ENCODE assay signal across 19 cellular contexts in genomic region chr9:79637180-79637925, GRCh38.
DNase-seq lines count a peak whose midpoint lies in the region; ATAC-seq, FAIRE-seq and TF ChIP-seq lines count a peak whose summit lies in the region.
"Had no signal": no experiment of that assay in that cellular context is flagged by ENCODE, and none has a peak within 500 bp of the region (broad histone marks: within the 10 kb centered on the region; RNA-seq: fewer than 3 reads in every experiment).

No MANE protein-coding gene starts in this region.

- H3K4me1 Mint-ChIP-seq in activated T-cell treated with anti-CD3 and anti-CD28 coated beads, Interleukin-2, amount 50 U/mL, for 24 hours (ENCODE audit: low read depth): peaks cover 71% of the 10 kb centered on the region
- peaks cover 57% of the 10 kb centered on the region for H3K4me1 Mint-ChIP-seq in stimulated activated effector memory CD8-positive, alpha-beta T cell treated with anti-CD3 and anti-CD28 coated beads, Interleukin-12 subunit alpha, Interleukin-12 subunit beta, amount 100 ng/mL, for 72 hours

- RAD21 ChIA-PET in GM12878 (lab: Charles Lee; ENCODE audit: unreplicated experiment): interaction anchor here (1.1 to 1.3 kb wide), 3 partner anchors 8 to 66 kb away, joined by 3 to 4 read pairs (median 3); partner anchors contain the start of gene TLE4

- DNase-seq in activated T-cell treated with anti-CD3 and anti-CD28 coated beads, Interleukin-2, amount 50 U/mL, for 24 hours: no peak
- no peak for DNase-seq in activated T-cell treated with anti-CD3 and anti-CD28 coated beads, Interleukin-2, amount 50 U/mL, for 48 hours
- DNase-seq in GM12878 (ENCODE audit: low read depth, low spot score) (no peak), AG08395 (ENCODE audit: low spot score) (no peak), NCI-H69 (lab: John Stamatoyannopoulos, UW) (no peak)
- DNase-seq in stimulated activated effector memory CD8-positive, alpha-beta T cell treated with anti-CD3 and anti-CD28 coated beads, Interleukin-12 subunit alpha, Interleukin-12 subunit beta, amount 100 ng/mL, for 72 hours (ENCODE audit: low spot score in 2 of 2): no peak
- DNase-seq: activated CD4-positive, alpha-beta T cell treated with anti-CD3 and anti-CD28 coated beads for 4 hours; aorta; CD8-positive, alpha-beta memory T cell; dorsolateral prefrontal cortex; lower lobe of right lung; NCI-H1048; NK-92 treated with Interleukin-12 subunit alpha and Interleukin-12 subunit beta, amount 100 ng/mL, for 24 hours; stimulated activated CD4-positive, alpha-beta T cell treated with anti-CD3 and anti-CD28 coated beads, Interleukin-4, amount 100 ng/mL, for 24 hours had no signal

- no peak overlapping the region for H3K27ac ChIP-seq in GM12878 (ENCODE audit: control insufficient read depth, insufficient read depth)
- H3K27ac ChIP-seq: A549, dorsolateral prefrontal cortex, lower lobe of right lung had no signal

- POLR2A ChIA-PET in GM12878 (lab: Charles Lee): interaction anchor here (0.5 to 1.5 kb wide), 3 partner anchors 13 to 65 kb away, joined by 3 read pairs; no protein-coding TSS in a partner anchor

- CTCF ChIA-PET in GM12878 (lab: Yijun Ruan, JAX): interaction anchor here (0.9 kb wide), 1 partner anchor 10 kb away, joined by 4 read pairs; no protein-coding TSS in a partner anchor

- in situ Hi-C loops in GM12878 (cut with MboI): no loop called here

- no peak overlapping the region for H3K4me3 ChIP-seq in GM12878
- H3K4me3 ChIP-seq: A549, dorsolateral prefrontal cortex, lower lobe of right lung had no signal

- no peaks in the 10 kb centered on the region for H3K9me3 ChIP-seq in GM12878 (replicated peaks; ENCODE audit: control insufficient read depth, insufficient read depth, low read length)
- H3K9me3 ChIP-seq: A549, lower lobe of right lung had no signal

- WGBS in GM12878 (ENCODE audit: insufficient coverage, insufficient replicate concordance, low lambda C conversion rate, missing lambda C conversion rate): 39% methylated on average over 2 of the region's 2 CpGs

- H2AFZ ChIP-seq in GM12878 (ENCODE audit: control insufficient read depth, low read depth, low read length): no peak overlapping the region

- peaks cover 0 to 5% of the 10 kb centered on the region in 2 experiments; a peak in 3 of 4 replicates for H3K36me3 ChIP-seq in GM12878 (ENCODE audit: control insufficient read depth in 2 of 2, insufficient read depth in 2 of 2, low read length in 1 of 2)
- H3K36me3 ChIP-seq: lower lobe of right lung had no signal

- intact Hi-C loops in GM12878 (cut with micrococcal nuclease; ENCODE audit: unreplicated experiment): no loop called here

- H4K20me1 ChIP-seq in GM12878 (ENCODE audit: control insufficient read depth, insufficient read depth): no peaks in the 10 kb centered on the region

- H3K27ac Mint-ChIP-seq in activated T-cell treated with anti-CD3 and anti-CD28 coated beads, Interleukin-2, amount 50 U/mL, for 24 hours: peak overlapping the region; percentile 24
- peak overlapping the region; percentile 43 for H3K27ac Mint-ChIP-seq in stimulated activated effector memory CD8-positive, alpha-beta T cell treated with anti-CD3 and anti-CD28 coated beads, Interleukin-12 subunit alpha, Interleukin-12 subunit beta, amount 100 ng/mL, for 72 hours

- H3K9me3 Mint-ChIP-seq in activated T-cell treated with anti-CD3 and anti-CD28 coated beads, Interleukin-2, amount 50 U/mL, for 24 hours: peaks cover 11% of the 10 kb centered on the region
- H3K9me3 Mint-ChIP-seq in stimulated activated effector memory CD8-positive, alpha-beta T cell treated with anti-CD3 and anti-CD28 coated beads, Interleukin-12 subunit alpha, Interleukin-12 subunit beta, amount 100 ng/mL, for 72 hours: no peaks in the 10 kb centered on the region

- ATAC-seq in HG03460 (IDR thresholded peaks at IDR 0.05; ENCODE audit: unreplicated experiment) (peak; percentile 74), GM12878 (peak; percentile 60), GM21576 (IDR thresholded peaks at IDR 0.05; ENCODE audit: unreplicated experiment) (no peak)
- peak; percentile 46 for ATAC-seq in stimulated activated effector memory CD8-positive, alpha-beta T cell treated with anti-CD3 and anti-CD28 coated beads, Interleukin-12 subunit alpha, Interleukin-12 subunit beta, amount 100 ng/mL, for 72 hours
- ATAC-seq: A549, lower lobe of right lung, Right ventricle myocardium inferior, sciatic nerve had no signal

- SMC1A ChIA-PET in GM12878 (lab: Charles Lee; ENCODE audit: uncharacterized antibody, unreplicated experiment): interaction anchor here (0.7 to 2.2 kb wide), 7 partner anchors 8 to 175 kb away, joined by 3 to 12 read pairs (median 3); no protein-coding TSS in a partner anchor

- H3K36me3 Mint-ChIP-seq in activated T-cell treated with anti-CD3 and anti-CD28 coated beads, Interleukin-2, amount 50 U/mL, for 24 hours (ENCODE audit: low read depth): peaks cover 34% of the 10 kb centered on the region
- H3K36me3 Mint-ChIP-seq in stimulated activated effector memory CD8-positive, alpha-beta T cell treated with anti-CD3 and anti-CD28 coated beads, Interleukin-12 subunit alpha, Interleukin-12 subunit beta, amount 100 ng/mL, for 72 hours: no peaks in the 10 kb centered on the region

- TF ChIP-seq CTCF in GM12878 (IDR thresholded peaks at IDR 0.05 in 2 of 3, conservative IDR thresholded peaks at IDR 0.05 in 1 of 3; ENCODE audit: control insufficient read depth in 2 of 3, extremely low read depth in 1 of 3, insufficient read depth in 1 of 3, low read depth in 3 of 3, low read length in 3 of 3): no peak

- TF ChIP-seq POLR2A in GM12878 (IDR thresholded peaks at IDR 0.05; ENCODE audit: low read depth, low read length): no peak

- no peaks in the 10 kb centered on the region for H3K79me2 ChIP-seq in GM12878 (ENCODE audit: control insufficient read depth, insufficient read depth, low read length)

- no peaks in the 10 kb centered on the region for H3K4me1 ChIP-seq in GM12878 (ENCODE audit: control insufficient read depth, insufficient read depth, low read length)
- H3K4me1 ChIP-seq: A549, lower lobe of right lung had no signal

- TF ChIP-seq EP300 in GM12878 (IDR thresholded peaks at IDR 0.05; ENCODE audit: borderline replicate concordance in 1 of 2, control insufficient read depth in 1 of 2, low read depth in 2 of 2, low read length in 2 of 2): no peak

- BruUV-seq in GM12878 (replicated peaks; lab: Mats Ljungman, UMichigan): no TSS peak

- no peaks in the 10 kb centered on the region for H3K27me3 Mint-ChIP-seq in activated T-cell treated with anti-CD3 and anti-CD28 coated beads, Interleukin-2, amount 50 U/mL, for 24 hours
- H3K27me3 Mint-ChIP-seq: CD8-positive, alpha-beta memory T cell had no signal

- TF ChIP-seq RAD21 in GM12878 (IDR thresholded peaks at IDR 0.05; ENCODE audit: insufficient read depth, low read depth, low read length): no peak

- no peak overlapping the region for H3K9ac ChIP-seq in GM12878 (ENCODE audit: control insufficient read depth, insufficient read depth, low read length)

- H3K4me3 Mint-ChIP-seq in activated T-cell treated with anti-CD3 and anti-CD28 coated beads, Interleukin-2, amount 50 U/mL, for 24 hours: no peak overlapping the region
- no peak overlapping the region for H3K4me3 Mint-ChIP-seq in stimulated activated effector memory CD8-positive, alpha-beta T cell treated with anti-CD3 and anti-CD28 coated beads, Interleukin-12 subunit alpha, Interleukin-12 subunit beta, amount 100 ng/mL, for 72 hours

- H3K27me3 ChIP-seq in GM12878 (replicated peaks in 1 of 2; ENCODE audit: control insufficient read depth in 2 of 2, insufficient read depth in 2 of 2, low read length in 1 of 2): no peaks in the 10 kb centered on the region
- H3K27me3 ChIP-seq: dorsolateral prefrontal cortex had no signal

- peak; percentile 18 for FAIRE-seq in GM12878 (lab: Jason Lieb, UNC)
- FAIRE-seq: A549 had no signal

- no peak overlapping the region for H3K4me2 ChIP-seq in GM12878 (ENCODE audit: control insufficient read depth, insufficient read depth)
- H3K4me2 ChIP-seq: A549 had no signal

TF ChIP-seq in GM12878, 131 proteins besides CTCF, POLR2A, EP300 and RAD21 (continues in another document):
- TF ChIP-seq REST (IDR thresholded peaks at IDR 0.05; ENCODE audit: low read depth, low read length) (no peak), IKZF2 (IDR thresholded peaks at IDR 0.05) (peak in 1 of 2 experiments; percentile 23; a peak in 1 of 4 replicates), SMAD1 (IDR thresholded peaks at IDR 0.05; ENCODE audit: low read depth, partially characterized antibody) (no peak), LARP7 (IDR thresholded peaks at IDR 0.05) (no peak)
